Comparison of ENCODE assay signal across 1 cellular context in the genomic region with DNA sequence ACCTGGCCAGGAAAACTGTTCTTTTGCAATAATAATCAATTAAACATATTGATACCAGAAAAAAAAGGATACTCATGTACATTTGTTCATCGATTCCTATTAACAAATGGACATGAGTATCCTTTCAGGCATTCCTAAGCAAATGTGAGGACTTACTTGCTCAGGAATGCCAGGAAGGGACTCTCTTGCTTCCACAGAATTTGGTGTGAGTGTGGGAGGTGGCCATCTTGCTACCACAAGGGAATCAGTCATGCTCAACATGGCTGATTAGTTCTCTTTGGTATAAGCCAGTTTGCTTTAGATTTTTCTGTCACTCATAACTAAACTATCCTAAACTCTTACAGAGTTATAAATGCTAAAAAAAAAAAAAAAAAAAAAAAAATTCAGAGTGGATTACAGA.
TF ChIP-seq lines count a peak whose summit lies in the region.

No MANE protein-coding gene starts in this region.

TF ChIP-seq in IMR-90, 13 proteins besides CTCF, POLR2A, EP300 and RAD21 (continued from another document):
- no peak for TF ChIP-seq SMC3 (IDR thresholded peaks at IDR 0.05; ENCODE audit: low read depth, low read length)
- TF ChIP-seq NFE2L2 (IDR thresholded peaks at IDR 0.05; ENCODE audit: low read depth, low read length): no peak
- no peak for TF ChIP-seq CHD1 (IDR thresholded peaks at IDR 0.05; ENCODE audit: low read depth, low read length)
- TF ChIP-seq, protein P1, sequence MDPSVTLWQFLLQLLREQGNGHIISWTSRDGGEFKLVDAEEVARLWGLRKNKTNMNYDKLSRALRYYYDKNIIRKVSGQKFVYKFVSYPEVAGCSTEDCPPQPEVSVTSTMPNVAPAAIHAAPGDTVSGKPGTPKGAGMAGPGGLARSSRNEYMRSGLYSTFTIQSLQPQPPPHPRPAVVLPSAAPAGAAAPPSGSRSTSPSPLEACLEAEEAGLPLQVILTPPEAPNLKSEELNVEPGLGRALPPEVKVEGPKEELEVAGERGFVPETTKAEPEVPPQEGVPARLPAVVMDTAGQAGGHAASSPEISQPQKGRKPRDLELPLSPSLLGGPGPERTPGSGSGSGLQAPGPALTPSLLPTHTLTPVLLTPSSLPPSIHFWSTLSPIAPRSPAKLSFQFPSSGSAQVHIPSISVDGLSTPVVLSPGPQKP (IDR thresholded peaks at IDR 0.05; ENCODE audit: borderline replicate concordance, low read depth, low read length): no peak
- no peak for TF ChIP-seq RFX5 (IDR thresholded peaks at IDR 0.05; ENCODE audit: low read depth, low read length)
- no peak for TF ChIP-seq MAFK (IDR thresholded peaks at IDR 0.05; ENCODE audit: low read depth, low read length)
